In the genomic region with DNA sequence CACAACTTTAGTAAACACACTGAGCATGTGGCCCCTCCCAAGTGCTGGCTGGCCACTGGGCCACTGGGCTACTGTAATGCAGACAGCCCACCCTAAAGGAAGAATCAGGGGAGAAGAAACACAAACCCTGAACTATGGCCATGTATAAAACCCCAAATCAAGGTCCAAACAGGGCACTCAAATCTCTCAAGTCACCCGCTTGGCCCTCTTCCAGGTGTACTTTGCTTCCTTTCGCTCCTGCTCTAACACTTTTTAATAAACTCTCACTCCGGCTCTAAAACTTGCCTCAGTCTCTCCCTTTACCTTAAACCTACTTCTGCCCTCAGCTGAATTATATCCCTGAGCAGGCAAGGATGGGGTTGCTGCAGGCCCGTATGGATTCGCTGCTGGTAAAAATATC, we compare ENCODE assay signal across 1 cellular context.
TF ChIP-seq lines count a peak whose summit lies in the region.

No MANE protein-coding gene starts in this region.

TF ChIP-seq in H1, 55 proteins besides CTCF, POLR2A, EP300 and RAD21:
- TF ChIP-seq RFX5 (IDR thresholded peaks at IDR 0.05; ENCODE audit: borderline replicate concordance, low read depth, low read length) (no peak), TCF12 (IDR thresholded peaks at IDR 0.05; ENCODE audit: low read depth, low read length) (no peak), BRCA1 (IDR thresholded peaks at IDR 0.05; ENCODE audit: low read depth, low read length) (no peak), MAFK (IDR thresholded peaks at IDR 0.05; ENCODE audit: low read depth, low read length) (no peak), RNF2 (IDR thresholded peaks at IDR 0.05; ENCODE audit: borderline replicate concordance, low read depth, low read length, missing control alignments, poor library complexity, severe bottlenecking) (no peak), JUN (IDR thresholded peaks at IDR 0.05; ENCODE audit: low read depth, low read length) (no peak), SUZ12 (IDR thresholded peaks at IDR 0.05; ENCODE audit: low read length) (no peak), ASH2L (IDR thresholded peaks at IDR 0.05; ENCODE audit: low read length) (no peak), POU5F1 (IDR thresholded peaks at IDR 0.05; ENCODE audit: low read depth, low read length) (no peak), SP4 (IDR thresholded peaks at IDR 0.05; ENCODE audit: low read length) (no peak), GABPA (IDR thresholded peaks at IDR 0.05; ENCODE audit: borderline replicate concordance, insufficient read depth, low read length) (no peak), CBX8 (IDR thresholded peaks at IDR 0.05; ENCODE audit: borderline replicate concordance, low read depth, low read length) (no peak)
- TF ChIP-seq, protein P1, sequence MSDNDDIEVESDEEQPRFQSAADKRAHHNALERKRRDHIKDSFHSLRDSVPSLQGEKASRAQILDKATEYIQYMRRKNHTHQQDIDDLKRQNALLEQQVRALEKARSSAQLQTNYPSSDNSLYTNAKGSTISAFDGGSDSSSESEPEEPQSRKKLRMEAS (IDR thresholded peaks at IDR 0.05) = no peak
- TF ChIP-seq, protein P2, sequence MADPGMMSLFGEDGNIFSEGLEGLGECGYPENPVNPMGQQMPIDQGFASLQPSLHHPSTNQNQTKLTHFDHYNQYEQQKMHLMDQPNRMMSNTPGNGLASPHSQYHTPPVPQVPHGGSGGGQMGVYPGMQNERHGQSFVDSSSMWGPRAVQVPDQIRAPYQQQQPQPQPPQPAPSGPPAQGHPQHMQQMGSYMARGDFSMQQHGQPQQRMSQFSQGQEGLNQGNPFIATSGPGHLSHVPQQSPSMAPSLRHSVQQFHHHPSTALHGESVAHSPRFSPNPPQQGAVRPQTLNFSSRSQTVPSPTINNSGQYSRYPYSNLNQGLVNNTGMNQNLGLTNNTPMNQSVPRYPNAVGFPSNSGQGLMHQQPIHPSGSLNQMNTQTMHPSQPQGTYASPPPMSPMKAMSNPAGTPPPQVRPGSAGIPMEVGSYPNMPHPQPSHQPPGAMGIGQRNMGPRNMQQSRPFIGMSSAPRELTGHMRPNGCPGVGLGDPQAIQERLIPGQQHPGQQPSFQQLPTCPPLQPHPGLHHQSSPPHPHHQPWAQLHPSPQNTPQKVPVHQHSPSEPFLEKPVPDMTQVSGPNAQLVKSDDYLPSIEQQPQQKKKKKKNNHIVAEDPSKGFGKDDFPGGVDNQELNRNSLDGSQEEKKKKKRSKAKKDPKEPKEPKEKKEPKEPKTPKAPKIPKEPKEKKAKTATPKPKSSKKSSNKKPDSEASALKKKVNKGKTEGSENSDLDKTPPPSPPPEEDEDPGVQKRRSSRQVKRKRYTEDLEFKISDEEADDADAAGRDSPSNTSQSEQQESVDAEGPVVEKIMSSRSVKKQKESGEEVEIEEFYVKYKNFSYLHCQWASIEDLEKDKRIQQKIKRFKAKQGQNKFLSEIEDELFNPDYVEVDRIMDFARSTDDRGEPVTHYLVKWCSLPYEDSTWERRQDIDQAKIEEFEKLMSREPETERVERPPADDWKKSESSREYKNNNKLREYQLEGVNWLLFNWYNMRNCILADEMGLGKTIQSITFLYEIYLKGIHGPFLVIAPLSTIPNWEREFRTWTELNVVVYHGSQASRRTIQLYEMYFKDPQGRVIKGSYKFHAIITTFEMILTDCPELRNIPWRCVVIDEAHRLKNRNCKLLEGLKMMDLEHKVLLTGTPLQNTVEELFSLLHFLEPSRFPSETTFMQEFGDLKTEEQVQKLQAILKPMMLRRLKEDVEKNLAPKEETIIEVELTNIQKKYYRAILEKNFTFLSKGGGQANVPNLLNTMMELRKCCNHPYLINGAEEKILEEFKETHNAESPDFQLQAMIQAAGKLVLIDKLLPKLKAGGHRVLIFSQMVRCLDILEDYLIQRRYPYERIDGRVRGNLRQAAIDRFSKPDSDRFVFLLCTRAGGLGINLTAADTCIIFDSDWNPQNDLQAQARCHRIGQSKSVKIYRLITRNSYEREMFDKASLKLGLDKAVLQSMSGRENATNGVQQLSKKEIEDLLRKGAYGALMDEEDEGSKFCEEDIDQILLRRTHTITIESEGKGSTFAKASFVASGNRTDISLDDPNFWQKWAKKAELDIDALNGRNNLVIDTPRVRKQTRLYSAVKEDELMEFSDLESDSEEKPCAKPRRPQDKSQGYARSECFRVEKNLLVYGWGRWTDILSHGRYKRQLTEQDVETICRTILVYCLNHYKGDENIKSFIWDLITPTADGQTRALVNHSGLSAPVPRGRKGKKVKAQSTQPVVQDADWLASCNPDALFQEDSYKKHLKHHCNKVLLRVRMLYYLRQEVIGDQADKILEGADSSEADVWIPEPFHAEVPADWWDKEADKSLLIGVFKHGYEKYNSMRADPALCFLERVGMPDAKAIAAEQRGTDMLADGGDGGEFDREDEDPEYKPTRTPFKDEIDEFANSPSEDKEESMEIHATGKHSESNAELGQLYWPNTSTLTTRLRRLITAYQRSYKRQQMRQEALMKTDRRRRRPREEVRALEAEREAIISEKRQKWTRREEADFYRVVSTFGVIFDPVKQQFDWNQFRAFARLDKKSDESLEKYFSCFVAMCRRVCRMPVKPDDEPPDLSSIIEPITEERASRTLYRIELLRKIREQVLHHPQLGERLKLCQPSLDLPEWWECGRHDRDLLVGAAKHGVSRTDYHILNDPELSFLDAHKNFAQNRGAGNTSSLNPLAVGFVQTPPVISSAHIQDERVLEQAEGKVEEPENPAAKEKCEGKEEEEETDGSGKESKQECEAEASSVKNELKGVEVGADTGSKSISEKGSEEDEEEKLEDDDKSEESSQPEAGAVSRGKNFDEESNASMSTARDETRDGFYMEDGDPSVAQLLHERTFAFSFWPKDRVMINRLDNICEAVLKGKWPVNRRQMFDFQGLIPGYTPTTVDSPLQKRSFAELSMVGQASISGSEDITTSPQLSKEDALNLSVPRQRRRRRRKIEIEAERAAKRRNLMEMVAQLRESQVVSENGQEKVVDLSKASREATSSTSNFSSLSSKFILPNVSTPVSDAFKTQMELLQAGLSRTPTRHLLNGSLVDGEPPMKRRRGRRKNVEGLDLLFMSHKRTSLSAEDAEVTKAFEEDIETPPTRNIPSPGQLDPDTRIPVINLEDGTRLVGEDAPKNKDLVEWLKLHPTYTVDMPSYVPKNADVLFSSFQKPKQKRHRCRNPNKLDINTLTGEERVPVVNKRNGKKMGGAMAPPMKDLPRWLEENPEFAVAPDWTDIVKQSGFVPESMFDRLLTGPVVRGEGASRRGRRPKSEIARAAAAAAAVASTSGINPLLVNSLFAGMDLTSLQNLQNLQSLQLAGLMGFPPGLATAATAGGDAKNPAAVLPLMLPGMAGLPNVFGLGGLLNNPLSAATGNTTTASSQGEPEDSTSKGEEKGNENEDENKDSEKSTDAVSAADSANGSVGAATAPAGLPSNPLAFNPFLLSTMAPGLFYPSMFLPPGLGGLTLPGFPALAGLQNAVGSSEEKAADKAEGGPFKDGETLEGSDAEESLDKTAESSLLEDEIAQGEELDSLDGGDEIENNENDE (IDR thresholded peaks at IDR 0.05; ENCODE audit: insufficient replicate concordance, low read length) = no peak
TF ChIP-seq in H1: peak in this region for 0.
